In genomic region chr22:49035818-49036457, GRCh38 we compare ENCODE assay signal across 32 cellular contexts.
"Had no signal": no experiment of that assay in that cellular context is flagged by ENCODE, and none has a peak within 500 bp of the region (broad histone marks: within the 10 kb centered on the region; RNA-seq: fewer than 3 reads in every experiment).

No MANE protein-coding gene starts in this region.

- DNase-seq: activated CD4-positive, alpha-beta T cell treated with anti-CD3 and anti-CD28 coated beads, Interleukin-2, amount 10 ng/mL, durations not matched to agents 24 days and 14 days; activated CD4-positive, alpha-beta T cell treated with anti-CD3 and anti-CD28 coated beads, Interleukin-2, amount 50 U/mL, for 4 hours; activated CD8-positive, alpha-beta T cell treated with anti-CD3 and anti-CD28 coated beads for 36 hours; activated effector memory CD4-positive, alpha-beta T cell treated with anti-CD3 and anti-CD28 coated beads, Interleukin-2, amount 50 U/mL, for 16 hours; activated naive CD4-positive, alpha-beta T cell; activated naive CD4-positive, alpha-beta T cell treated with anti-CD3 and anti-CD28 coated beads, Interleukin-2, amount 50 U/mL, for 16 hours; activated naive CD8-positive, alpha-beta T cell treated with anti-CD3 and anti-CD28 coated beads for 36 hours; activated T-cell treated with anti-CD3 and anti-CD28 coated beads, Interleukin-2, amount 50 U/mL, for 1 hour; activated T-cell treated with anti-CD3 and anti-CD28 coated beads, Interleukin-2, amount 50 U/mL, for 72 hours; amniotic stem cell; NCI-H1105; NCI-H1417 treated with DMSO at 0.1 percent for 48 hours; NCI-H187 treated with DMSO at 0.1 percent for 48 hours; NCI-H2081; NCI-H2171 treated with DMSO at 0.1 percent for 48 hours; NCI-H2227 treated with DMSO at 0.1 percent for 48 hours; NCI-H446; NCI-H510A treated with DMSO at 0.1 percent for 48 hours; NCI-H526 treated with DMSO at 0.1 percent for 48 hours; PC-9; SIG-M5; SW 1271; T-helper 1 cell; T-helper 2 cell; T-helper 9 cell had no signal

- H3K36me3 ChIP-seq: ascending aorta had no signal

- H3K27ac ChIP-seq: ascending aorta, PC-9, RWPE1 had no signal

- ATAC-seq: activated CD8-positive, alpha-beta T cell treated with anti-CD3 and anti-CD28 coated beads for 36 hours; activated T-cell treated with anti-CD3 and anti-CD28 coated beads, Interleukin-2, amount 50 U/mL, for 72 hours; activated T-helper 17 cell treated with anti-CD3 and anti-CD28 coated beads, Interleukin-2, amount 50 U/mL, for 72 hours; K562; Right ventricle myocardium inferior had no signal

- H3K4me1 ChIP-seq: ascending aorta had no signal

- H3K9me3 ChIP-seq: ascending aorta had no signal

- H3K27me3 ChIP-seq: ascending aorta had no signal

- FAIRE-seq: K562, RCC 7860, TTC549 had no signal

- H3K4me3 ChIP-seq: ascending aorta, K562, PC-9 had no signal
